Comparison of ENCODE assay signal across 8 cellular contexts in the genomic region with DNA sequence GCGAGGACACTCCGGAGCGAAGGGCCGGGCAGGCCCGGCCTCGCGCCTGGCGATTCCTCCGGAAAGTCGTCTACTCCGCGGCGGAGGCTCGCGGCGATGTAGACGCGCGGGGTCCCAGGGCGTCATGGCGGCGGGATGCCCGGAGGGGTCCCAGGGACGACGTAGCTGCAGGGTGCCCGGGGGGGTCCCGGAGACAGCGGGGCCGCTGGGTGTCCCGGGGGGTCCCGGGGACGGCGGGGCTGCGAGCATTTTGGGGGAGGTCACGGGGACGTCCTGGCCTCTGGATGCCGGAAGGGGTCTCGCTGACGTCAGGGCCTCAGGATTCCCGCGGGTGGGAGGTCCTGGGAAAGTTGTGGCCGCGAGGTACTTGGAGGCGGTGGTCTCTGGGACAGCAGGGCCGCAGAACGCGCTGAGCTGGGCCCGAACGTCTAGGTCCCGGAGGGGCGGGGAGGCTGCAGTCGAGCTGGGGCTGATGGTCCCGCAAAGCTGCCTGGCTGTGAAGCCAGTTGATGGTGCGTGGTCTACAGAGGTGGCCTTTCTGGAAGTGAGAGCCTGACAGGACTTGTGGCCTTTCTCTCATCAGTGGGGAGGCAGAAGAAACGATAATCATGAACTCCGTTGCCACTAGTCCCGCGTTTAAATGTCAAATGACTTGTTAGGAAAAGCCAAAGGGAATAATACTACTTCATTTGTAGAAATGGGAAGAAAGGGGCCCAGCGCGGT. TPM values are rescaled to one million over a fixed set of nuclear protein-coding genes. Genes with fewer than 3 reads are reported as not detected.
A peak's percentile ranks its signal among the peaks of the same experiment; 100 is the strongest.
DNase-seq lines count a peak whose midpoint lies in the region; ATAC-seq and TF ChIP-seq lines count a peak whose summit lies in the region.

No MANE protein-coding gene starts in this region.

- H3K4me1 ChIP-seq in IMR-90 (ENCODE audit: control insufficient read depth, insufficient read depth, low read length) = peaks cover 1% of the 10 kb centered on the region; the same call in 1 of the 2 replicates
- H3K4me1 ChIP-seq in tibial artery = peaks cover 0 to 24% (median 17%) of the 10 kb centered on the region in 4 donors

- H3K27me3 ChIP-seq in IMR-90 (ENCODE audit: control insufficient read depth, insufficient read depth, low read length) (no peaks in the 10 kb centered on the region), tibial artery (no peaks in the 10 kb centered on the region)

- H3K9ac ChIP-seq in IMR-90 (ENCODE audit: low read depth, low read length) = peak overlapping the region; percentile 82

- H3K23ac ChIP-seq in IMR-90 (ENCODE audit: low read depth, low read length) = peak overlapping the region; percentile 98

- H4K91ac ChIP-seq in IMR-90 (ENCODE audit: insufficient read depth, low read depth, low read length) = peak overlapping the region; percentile 63; the same call in 1 of the 2 replicates

- DNase-seq in Right ventricle myocardium inferior (ENCODE audit: missing footprints) (peak; percentile 69), cardiac septum (ENCODE audit: low spot score) (no peak), IMR-90 (no peak), erythroblast (lab: John Stamatoyannopoulos, UW) (peak; percentile 56 to 69), myocyte (ENCODE audit: low read depth) (peak; percentile 27), tibial artery (peak; percentile 22 to 70)
- DNase-seq in activated CD4-positive, alpha-beta memory T cell treated with anti-CD3 and anti-CD28 coated beads for 36 hours = peak; percentile 38

- peaks cover 32% of the 10 kb centered on the region for H3K36me3 Mint-ChIP-seq in activated CD4-positive, alpha-beta memory T cell treated with anti-CD3 and anti-CD28 coated beads for 36 hours

- H2AK9ac ChIP-seq in IMR-90 (replicated peaks; ENCODE audit: low read depth, low read length, poor library complexity) = peak overlapping the region; percentile 94

- no peaks in the 10 kb centered on the region for H3K9me3 Mint-ChIP-seq in activated CD4-positive, alpha-beta memory T cell treated with anti-CD3 and anti-CD28 coated beads for 36 hours

- TF ChIP-seq CTCF in IMR-90 (conservative IDR thresholded peaks at IDR 0.05; ENCODE audit: low read depth, low read length) (no peak), tibial artery (IDR thresholded peaks at IDR 0.05) (no peak)

- H2AFZ ChIP-seq in IMR-90 (replicated peaks; ENCODE audit: low read length, poor library complexity) = peak overlapping the region; percentile 97

- no peak overlapping the region for H3K18ac ChIP-seq in IMR-90 (ENCODE audit: low read depth, low read length)

- peak overlapping the region in 1 of 2 experiments; percentile 92; a peak in 2 of 4 replicates for H4K8ac ChIP-seq in IMR-90 (ENCODE audit: low read depth in 2 of 2, low read length in 2 of 2)

- peak overlapping the region; percentile 94 for H3K27ac Mint-ChIP-seq in activated CD4-positive, alpha-beta memory T cell treated with anti-CD3 and anti-CD28 coated beads for 36 hours

- ATAC-seq in Right ventricle myocardium inferior (no peak), IMR-90 (ENCODE audit: low read depth) (peak; percentile 2), GM21526 (IDR thresholded peaks at IDR 0.05; ENCODE audit: low FRiP score, unreplicated experiment) (no peak)

- H3K9me3 ChIP-seq in IMR-90 (ENCODE audit: control insufficient read depth, insufficient read depth, low read length) (no peaks in the 10 kb centered on the region), tibial artery (no peaks in the 10 kb centered on the region)

- 0% methylated on average over 39 of the region's 60 CpGs; no CpG with 5 or more reads in 1 of the 2 experiments for WGBS in IMR-90 (ENCODE audit: extremely low coverage in 2 of 2, insufficient read length in 1 of 2), 2 experiments

- H3K56ac ChIP-seq in IMR-90 (ENCODE audit: extremely low read depth, insufficient read depth, low read length) = peak overlapping the region; percentile 60; the same call in 1 of the 2 replicates

- TF ChIP-seq POLR2A in IMR-90 (IDR thresholded peaks at IDR 0.05; ENCODE audit: low read depth, low read length) (no peak), erythroblast (IDR thresholded peaks at IDR 0.05; ENCODE audit: low read length) (no peak)

- dilution Hi-C loops in IMR-90 (cut with HindIII; ENCODE audit: low sequenced_read_pairs, unreplicated experiment) = no loop called here

- peak overlapping the region; percentile 93 for H3K4me2 ChIP-seq in IMR-90 (ENCODE audit: low read depth, low read length)

- peak overlapping the region; percentile 90 for H3K4ac ChIP-seq in IMR-90 (ENCODE audit: low read depth, low read length)

- peak overlapping the region; percentile 93 for H3K4me3 Mint-ChIP-seq in activated CD4-positive, alpha-beta memory T cell treated with anti-CD3 and anti-CD28 coated beads for 36 hours

- H3K27ac ChIP-seq in IMR-90 (ENCODE audit: insufficient read depth, low read length) = peak overlapping the region; percentile 82
- H3K27ac ChIP-seq in tibial artery = peak overlapping the region; percentile 89 to 97

- H3K9me1 ChIP-seq in IMR-90 (ENCODE audit: insufficient read depth, low read length) = peaks cover 3% of the 10 kb centered on the region

- TF ChIP-seq RAD21 in IMR-90 (IDR thresholded peaks at IDR 0.05; ENCODE audit: low read length) = no peak

- BruUV-seq in IMR-90 (replicated peaks; lab: Mats Ljungman, UMichigan) = no TSS peak

- peak overlapping the region; percentile 74 for H3K4me3 ChIP-seq in IMR-90 (ENCODE audit: insufficient read depth, low read depth, low read length)
- H3K4me3 ChIP-seq in tibial artery = peak overlapping the region; percentile 92 to 94

- H2BK120ac ChIP-seq in IMR-90 (ENCODE audit: low read depth, low read length) = peak overlapping the region; percentile 8; the same call in 1 of the 2 replicates

- H3K14ac ChIP-seq in IMR-90 (replicated peaks; ENCODE audit: low read depth, low read length) = peak overlapping the region; percentile 90

- CTCF ChIA-PET in IMR-90 (lab: Yijun Ruan, JAX) = interaction anchor here (0.5 to 2.7 kb wide), 2 partner anchors 16 to 564 kb away, joined by 3 to 9 read pairs; no protein-coding TSS in a partner anchor
- CTCF ChIA-PET in activated CD4-positive, alpha-beta memory T cell treated with anti-CD3 and anti-CD28 coated beads for 36 hours (lab: Charles Lee) = interaction anchor here (0.8 to 2.3 kb wide), 16 partner anchors 15 to 1022 kb away, joined by 3 to 19 read pairs (median 4); partner anchors contain the start of gene SUV39H2

- H3K4me1 Mint-ChIP-seq in activated CD4-positive, alpha-beta memory T cell treated with anti-CD3 and anti-CD28 coated beads for 36 hours (ENCODE audit: low read depth) = peaks cover 21% of the 10 kb centered on the region

- 0 out of 2 replicates have a peak overlapping the region, but pooled peaks have one; percentile 2 for H4K5ac ChIP-seq in IMR-90 (ENCODE audit: low read depth, low read length)

- in situ Hi-C loops in IMR-90 (cut with MboI; ENCODE audit: low sequenced_read_pairs) = no loop called here

- peak overlapping the region; percentile 82 for H2BK5ac ChIP-seq in IMR-90 (ENCODE audit: low read depth, low read length, poor library complexity, severe bottlenecking)

- no peaks in the 10 kb centered on the region for H3K27me3 Mint-ChIP-seq in activated CD4-positive, alpha-beta memory T cell treated with anti-CD3 and anti-CD28 coated beads for 36 hours

- H2AK5ac ChIP-seq in IMR-90 (ENCODE audit: low read depth, low read length) = peak overlapping the region; percentile 80; the same call in 1 of the 2 replicates

- no peak overlapping the region for H2BK15ac ChIP-seq in IMR-90 (ENCODE audit: low read depth, low read length)

- peaks cover 4% of the 10 kb centered on the region for H4K20me1 ChIP-seq in IMR-90 (ENCODE audit: insufficient read depth, low read length)

- intact Hi-C loops in Right ventricle myocardium inferior (cut with DNase I) = loop anchor here (2.0 to 10.0 kb wide), 4 partner anchors 39 to 266 kb away; partner anchors contain the start of genes MEIG1 and SUV39H2
- intact Hi-C loops in cardiac septum (cut with DNase I) = loop anchor here (2.0 to 5.0 kb wide), 3 partner anchors 40 to 236 kb away; partner anchors contain the start of genes DCLRE1C and SUV39H2
- intact Hi-C loops in IMR-90 (cut with micrococcal nuclease) = loop anchor here (1.0 to 10.0 kb wide), 3 partner anchors 236 to 266 kb away; no protein-coding TSS in a partner anchor
- intact Hi-C loops in activated CD4-positive, alpha-beta memory T cell treated with anti-CD3 and anti-CD28 coated beads for 36 hours (cut with micrococcal nuclease) = loop anchor here (1.0 to 5.0 kb wide), 7 partner anchors 40 to 653 kb away; partner anchors contain the start of genes DCLRE1C and SUV39H2
- intact Hi-C loops in tibial artery (cut with DNase I; ENCODE audit: low total_unique reads) = loop anchor here (5.0 kb wide), 1 partner anchor 39 kb away; the partner anchor contains the start of gene SUV39H2

- POLR2A ChIA-PET in IMR-90 (lab: Charles Lee; ENCODE audit: unreplicated experiment) = interaction anchor here (1.3 kb wide), 1 partner anchor 9 kb away, joined by 3 read pairs; no protein-coding TSS in a partner anchor
- POLR2A ChIA-PET in activated CD4-positive, alpha-beta memory T cell treated with anti-CD3 and anti-CD28 coated beads for 36 hours (lab: Charles Lee) = interaction anchor here (1.0 to 3.7 kb wide), 13 partner anchors 32 to 653 kb away, joined by 3 to 29 read pairs (median 5); partner anchors contain the start of gene SUV39H2

- no peak overlapping the region for H2BK20ac ChIP-seq in IMR-90 (ENCODE audit: low read depth, low read length)

- H3K79me1 ChIP-seq in IMR-90 (ENCODE audit: low read depth in 1 of 2, low read length in 2 of 2) = peaks cover 24 to 39% of the 10 kb centered on the region in 2 experiments

- peaks cover 21% of the 10 kb centered on the region for H3K36me3 ChIP-seq in IMR-90 (ENCODE audit: control insufficient read depth, insufficient read depth, low read length)
- peaks cover 27 to 30% (median 28%) of the 10 kb centered on the region in 3 donors for H3K36me3 ChIP-seq in tibial artery

RNA-seq across cellular contexts. Expression of gene HSPA14, which starts 0.6 kb away (rescaled TPM):
- 7.6 TPM for total RNA-seq in Right ventricle myocardium inferior
- total RNA-seq in cardiac septum = 7.3 TPM
- 11.8 and 15.6 TPM in 2 replicates for total RNA-seq in IMR-90 (2012; rRNA removed)
- polyA plus RNA-seq in IMR-90 (2012; rRNA removed) = 8.7 and 10.3 TPM in 2 replicates
- polyA plus RNA-seq in IMR-90 (2012; cell fraction: cytosol; rRNA removed) = 2.3 and 3.8 TPM in 2 replicates
- 2.2 and 12.8 TPM in 2 replicates for polyA plus RNA-seq in IMR-90 (2012; cell fraction: nucleus; rRNA removed; ENCODE audit: low replicate concordance)
- total RNA-seq in activated CD4-positive, alpha-beta memory T cell treated with anti-CD3 and anti-CD28 coated beads for 36 hours = 10 to 100 TPM; 31.1 to 31.2 TPM
- total RNA-seq in myocyte = 20.8 and 23.7 TPM in 2 replicates
- 7.7 TPM for polyA plus RNA-seq in myocyte (2012)

RNA-seq across cellular contexts. Expression of gene MSANTD7, which starts 0.6 kb away (rescaled TPM):
- total RNA-seq in Right ventricle myocardium inferior (5.6 TPM), cardiac septum (6.0 TPM), IMR-90 (2012; rRNA removed) (16.0 and 17.2 TPM in 2 replicates), myocyte (15.2 and 15.9 TPM in 2 replicates)
- polyA plus RNA-seq in IMR-90 (2012; rRNA removed) = 4.2 and 4.7 TPM in 2 replicates
- polyA plus RNA-seq in IMR-90 (2012; cell fraction: cytosol; rRNA removed) = 1.5 and 2.0 TPM in 2 replicates
- 3.0 and 8.7 TPM in 2 replicates for polyA plus RNA-seq in IMR-90 (2012; cell fraction: nucleus; rRNA removed; ENCODE audit: low replicate concordance)
- 10 to 100 TPM; 16.1 to 18.1 TPM for total RNA-seq in activated CD4-positive, alpha-beta memory T cell treated with anti-CD3 and anti-CD28 coated beads for 36 hours
- polyA plus RNA-seq in myocyte (2012) = 6.9 TPM

RNA-seq across cellular contexts. Expression of gene CDNF, which starts 0.9 kb away (rescaled TPM):
- 1.9 TPM for total RNA-seq in Right ventricle myocardium inferior
- total RNA-seq in cardiac septum = 2.3 TPM
- total RNA-seq in IMR-90 (2012; rRNA removed) = 0.72 and 0.83 TPM in 2 replicates
- 1.1 and 1.3 TPM in 2 replicates for polyA plus RNA-seq in IMR-90 (2012; rRNA removed)
- 0.54 and 1.3 TPM in 2 replicates for polyA plus RNA-seq in IMR-90 (2012; cell fraction: cytosol; rRNA removed)
- polyA plus RNA-seq in IMR-90 (2012; cell fraction: nucleus; rRNA removed; ENCODE audit: low replicate concordance) = 0.44 and 2.9 TPM in 2 replicates
- total RNA-seq in activated CD4-positive, alpha-beta memory T cell treated with anti-CD3 and anti-CD28 coated beads for 36 hours = 1 to 10 TPM; 1.6 to 1.8 TPM
- 0.88 and 2.9 TPM in 2 replicates for total RNA-seq in myocyte
- polyA plus RNA-seq in myocyte (2012) = 1.8 TPM

RNA-seq across cellular contexts. Expression of gene SUV39H2, which starts 39.9 kb away (rescaled TPM):
- 4.9 TPM for total RNA-seq in Right ventricle myocardium inferior
- total RNA-seq in cardiac septum = 7.9 TPM
- 14.5 and 23.3 TPM in 2 replicates for total RNA-seq in IMR-90 (2012; rRNA removed)
- polyA plus RNA-seq in IMR-90 (2012; rRNA removed) = 3.6 and 5.3 TPM in 2 replicates
- polyA plus RNA-seq in IMR-90 (2012; cell fraction: cytosol; rRNA removed) = 0.40 and 0.76 TPM in 2 replicates
- polyA plus RNA-seq in IMR-90 (2012; cell fraction: nucleus; rRNA removed; ENCODE audit: low replicate concordance) = 0.23 and 2.1 TPM in 2 replicates
- 10 to 100 TPM; 38.7 to 39.8 TPM for total RNA-seq in activated CD4-positive, alpha-beta memory T cell treated with anti-CD3 and anti-CD28 coated beads for 36 hours
- 8.8 and 10.3 TPM in 2 replicates for total RNA-seq in myocyte
- 2.9 TPM for polyA plus RNA-seq in myocyte (2012)

Comparison
In these comparisons a context has a peak if more than half of its experiments do, and no peak if none do; other contexts are left out.
1. DNase-seq: peak in Right ventricle myocardium inferior (single experiment), activated CD4-positive, alpha-beta memory T cell treated with anti-CD3 and anti-CD28 coated beads for 36 hours (single experiment), erythroblast (2 of 2), myocyte (single experiment) and tibial artery (2 of 2); none in cardiac septum (single experiment) and IMR-90 (single experiment).